8 cellular contexts compared by ENCODE assay signal in the genomic region with DNA sequence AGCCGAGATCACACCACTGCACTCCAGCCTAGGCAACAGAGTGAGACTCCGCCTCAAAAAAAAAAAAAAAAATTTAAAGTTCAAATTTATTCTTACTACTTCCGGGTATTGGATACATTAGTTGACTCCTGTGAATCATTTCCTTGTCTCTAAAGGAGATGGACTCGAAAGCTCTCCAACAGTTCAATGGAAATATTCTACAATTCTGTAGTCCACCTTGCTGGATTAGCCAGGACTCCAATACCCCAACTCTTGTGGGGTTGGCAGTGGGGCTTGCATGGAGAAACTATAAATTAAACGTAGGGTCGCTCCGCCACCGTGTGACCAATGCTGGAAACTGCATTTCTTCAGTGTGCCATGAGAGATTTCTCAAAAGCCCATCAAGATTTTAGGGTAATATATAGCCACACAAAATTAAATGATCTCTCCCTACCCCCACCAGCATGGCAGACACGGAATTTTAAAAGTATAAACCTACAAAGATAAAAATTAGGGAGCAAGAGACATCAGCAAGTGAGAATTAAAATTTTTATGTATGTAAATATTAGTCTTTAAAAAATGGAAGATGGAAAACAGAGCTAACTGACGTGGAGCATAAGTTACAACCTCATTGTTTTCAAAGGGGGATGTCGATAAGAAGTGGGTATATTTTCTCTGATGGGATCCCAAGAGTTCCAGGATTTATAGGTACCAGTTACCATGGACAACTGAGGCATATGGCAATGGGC. TPM values are rescaled to one million over a fixed set of nuclear protein-coding genes. Genes with fewer than 3 reads are reported as not detected.
DNase-seq lines count a peak whose midpoint lies in the region; ATAC-seq and TF ChIP-seq lines count a peak whose summit lies in the region.

No MANE protein-coding gene starts in this region.

- no peaks in the 10 kb centered on the region; the same call in 1 of the 2 replicates for H3K27me3 ChIP-seq in BJ (ENCODE audit: control insufficient read depth, insufficient read depth, low read length)
- H3K27me3 ChIP-seq in HAP-1 (ENCODE audit: low read depth), result peaks cover 2% of the 10 kb centered on the region; the same call in 1 of the 2 replicates

- H3K4me1 Mint-ChIP-seq in naive B cell, result peaks cover 0 to 5% (median 0%) of the 10 kb centered on the region in 3 donors

- CTCF ChIA-PET in BJ (lab: Yijun Ruan, JAX), result interaction anchor here (0.6 to 4.5 kb wide), 21 partner anchors 9 to 197 kb away, joined by 3 to 25 read pairs (median 5); no protein-coding TSS in a partner anchor

- no peaks in the 10 kb centered on the region for H3K9me3 ChIP-seq in HAP-1

- H3K4me3 ChIP-seq in BJ (ENCODE audit: low read depth, low read length), result no peak overlapping the region
- H3K4me3 ChIP-seq in HAP-1, result no peak overlapping the region

- peak overlapping the region in 1 of 6 donors; percentile 56 for H3K27ac Mint-ChIP-seq in naive B cell

- H3K27me3 Mint-ChIP-seq in naive B cell, result peaks cover 6 to 17% (median 15%) of the 10 kb centered on the region in 3 donors

- POLR2A ChIA-PET in BJ (lab: Charles Lee), result no interaction called here

- peak; percentile 23 for ATAC-seq in esophagus mucosa
- ATAC-seq in naive B cell (ENCODE audit: low read depth in 2 of 2), result peak in 1 of 2 donors; percentile 67

- no peaks in the 10 kb centered on the region for H3K9me3 Mint-ChIP-seq in naive B cell

- in situ Hi-C loops in HAP-1 (cut with MboI; ENCODE audit: low sequenced_read_pairs), result loop anchor here (5.0 to 10.0 kb wide), 3 partner anchors 153 to 290 kb away; no protein-coding TSS in a partner anchor

- peaks cover 3% of the 10 kb centered on the region; the same call in 1 of the 2 replicates for H3K4me1 ChIP-seq in HAP-1

- no peak overlapping the region for H3K4me3 Mint-ChIP-seq in naive B cell

- peak; percentile 78 for TF ChIP-seq CTCF in BJ (IDR thresholded peaks at IDR 0.05; ENCODE audit: insufficient read depth, low read depth, low read length)

- H3K36me3 Mint-ChIP-seq in naive B cell, result peaks cover 0 to 2% of the 10 kb centered on the region in 2 donors

- no peaks in the 10 kb centered on the region for H3K36me3 ChIP-seq in BJ (ENCODE audit: control insufficient read depth, insufficient read depth, low read length)
- no peaks in the 10 kb centered on the region for H3K36me3 ChIP-seq in HAP-1 (replicated peaks)

- DNase-seq in BJ (ENCODE audit: low read depth) (no peak), HAP-1 (ENCODE audit: low spot score in 2 of 2) (peak; percentile 68 to 82), NOMO-1 (lab: John Stamatoyannopoulos, UW; ENCODE audit: unreplicated experiment in 2 of 2) (peak; percentile 30 to 65), naive B cell (peak; percentile 41), cortex of kidney (lab: John Stamatoyannopoulos, UW) (no peak)
- peak; percentile 61 for DNase-seq in activated CD8-positive, alpha-beta memory T cell treated with anti-CD3 and anti-CD28 coated beads, Interleukin-2, amount 50 U/mL, for 4 hours
- DNase-seq in stimulated activated CD8-positive, alpha-beta memory T cell treated with anti-CD3 and anti-CD28 coated beads, Interleukin-7, amount 100 ng/mL, for 4 hours (ENCODE audit: low read depth in 2 of 2), result peak; percentile 24 to 32

RNA-seq across cellular contexts. Expression of a gene that starts 27.8 kb away (rescaled TPM):
- polyA plus RNA-seq in BJ (2011; rRNA removed), result 1.3 and 2.3 TPM in 2 replicates
- polyA minus RNA-seq in BJ (2011; rRNA and poly(A)+ RNA removed), result 1.3 and 1.7 TPM in 2 replicates
- 0.68 TPM for total RNA-seq in esophagus mucosa
- 1 to 10 TPM in 2 of 6 donors, under 1 TPM in 2, not detected in 2; 0.29 to 2.1 (median 0.79) TPM for polyA plus RNA-seq in naive B cell (ENCODE audit: low read depth in 6 of 6)

Comparison
In these comparisons a context has a peak if more than half of its experiments do, and no peak if none do; other contexts are left out.
1. DNase-seq: peak in HAP-1 (2 of 2), NOMO-1 (2 of 2), activated CD8-positive, alpha-beta memory T cell treated with anti-CD3 and anti-CD28 coated beads, Interleukin-2, amount 50 U/mL, for 4 hours (single experiment), naive B cell (single experiment) and stimulated activated CD8-positive, alpha-beta memory T cell treated with anti-CD3 and anti-CD28 coated beads, Interleukin-7, amount 100 ng/mL, for 4 hours (2 of 2); none in BJ (single experiment) and cortex of kidney (single experiment).